ENCODE assay signal across 8 cellular contexts in genomic region chr12:48681416-48681737, GRCh38. TPM values are rescaled to one million over a fixed set of nuclear protein-coding genes. Genes with fewer than 3 reads are reported as not detected.
DNase-seq lines count a peak whose midpoint lies in the region; ATAC-seq and TF ChIP-seq lines count a peak whose summit lies in the region.

No MANE protein-coding gene starts in this region.

- peaks cover 53% of the 10 kb centered on the region for H3K79me2 ChIP-seq in ACC112 (ENCODE audit: control insufficient read depth, insufficient read depth, low read length, unreplicated experiment)
- peaks cover 56% of the 10 kb centered on the region for H3K79me2 ChIP-seq in GM23248 (ENCODE audit: insufficient read depth)

- CTCF ChIA-PET in activated B cell treated with CpG ODN at 0.5 μM for 24 hours (lab: Charles Lee): no interaction called here

- no peaks in the 10 kb centered on the region for H3K27me3 Mint-ChIP-seq in activated B cell treated with CpG ODN at 0.5 μM for 24 hours

- peaks cover 19% of the 10 kb centered on the region for H3F3A ChIP-seq in GM23248 (ENCODE audit: insufficient read depth)

- POLR2A ChIA-PET in activated B cell treated with CpG ODN at 0.5 μM for 24 hours (lab: Charles Lee): interaction anchor here (1.0 to 2.1 kb wide), 8 partner anchors 9 to 584 kb away, joined by 3 to 19 read pairs (median 4); partner anchors contain the start of genes CCNT1 and SENP1

- H3K4me3 Mint-ChIP-seq in activated B cell treated with CpG ODN at 0.5 μM for 24 hours: peak overlapping the region; percentile 97

- in situ Hi-C loops in GM23248 (cut with MboI): no loop called here

- H3K36me3 Mint-ChIP-seq in activated B cell treated with CpG ODN at 0.5 μM for 24 hours (ENCODE audit: low read depth): peaks cover 47% of the 10 kb centered on the region

- peak overlapping the region; percentile 95 for H3K27ac Mint-ChIP-seq in activated B cell treated with CpG ODN at 0.5 μM for 24 hours

- H3K9me2 ChIP-seq in GM23248 (ENCODE audit: insufficient read depth): no peaks in the 10 kb centered on the region

- peaks cover 51% of the 10 kb centered on the region for H3K4me1 Mint-ChIP-seq in activated B cell treated with CpG ODN at 0.5 μM for 24 hours

- H3K4me3 ChIP-seq in ACC112 (ENCODE audit: low read depth, low read length) (peak overlapping the region; percentile 81), GM23248 (peak overlapping the region; percentile 90), psoas muscle (peak overlapping the region; percentile 82)

- peaks cover 17% of the 10 kb centered on the region for H3K36me3 ChIP-seq in ACC112 (ENCODE audit: insufficient read depth, low read length)
- H3K36me3 ChIP-seq in GM23248 (ENCODE audit: low read depth): peaks cover 13% of the 10 kb centered on the region
- peaks cover 2 to 39% of the 10 kb centered on the region in 2 donors for H3K36me3 ChIP-seq in psoas muscle (ENCODE audit: insufficient read depth in 1 of 2, low read depth in 1 of 2)

- intact Hi-C loops in activated B cell treated with CpG ODN at 0.5 μM for 24 hours (cut with micrococcal nuclease) (no loop called here), psoas muscle (cut with DNase I) (no loop called here)

- H3K9me3 Mint-ChIP-seq in activated B cell treated with CpG ODN at 0.5 μM for 24 hours: no peaks in the 10 kb centered on the region

- DNase-seq in GM23248: peak; percentile 59
- DNase-seq in activated B cell treated with CpG ODN at 0.5 μM for 24 hours: no peak
- DNase-seq in glomerular visceral epithelial cell (ENCODE audit: extremely low spot score): peak; percentile 18
- no peak for DNase-seq in psoas muscle
- no peak for DNase-seq in SK-N-DZ (ENCODE audit: low spot score)
- no peak for DNase-seq in NCI-H774 (lab: John Stamatoyannopoulos, UW)

- ATAC-seq in activated B cell treated with CpG ODN at 0.5 μM for 24 hours (ENCODE audit: low read depth) (no peak), psoas muscle (peak; percentile 7 to 37 (median 17)), GM19328 (IDR thresholded peaks at IDR 0.05; ENCODE audit: unreplicated experiment) (no peak)

- no peaks in the 10 kb centered on the region; the same call in 1 of the 2 replicates for H4K20me1 ChIP-seq in GM23248 (ENCODE audit: insufficient read depth)

- 1 to 3% methylated on average over 13 of the region's 13 CpGs for WGBS in GM23248 (ENCODE audit: low coverage in 1 of 2, low lambda C conversion rate in 2 of 2, missing lambda C conversion rate in 2 of 2), 2 experiments
- WGBS in psoas muscle, 3 donors: 0 to 2% (median 1%) methylated on average over 13 of the region's 13 CpGs

- H3K27ac ChIP-seq in ACC112 (ENCODE audit: low read depth, low read length) (no peak overlapping the region), GM23248 (peak overlapping the region; percentile 90), psoas muscle (peak overlapping the region; percentile 90)

- H3K4me2 ChIP-seq in GM23248 (ENCODE audit: unreplicated experiment): peak overlapping the region; percentile 93

- H3K4me1 ChIP-seq in ACC112 (ENCODE audit: control insufficient read depth, insufficient read depth, low read length, unreplicated experiment): peaks cover 33% of the 10 kb centered on the region
- peaks cover 36% of the 10 kb centered on the region for H3K4me1 ChIP-seq in GM23248 (ENCODE audit: insufficient read depth)
- peaks cover 43% of the 10 kb centered on the region for H3K4me1 ChIP-seq in psoas muscle

- peak overlapping the region; percentile 86 for H2AFZ ChIP-seq in ACC112 (ENCODE audit: low read length, unreplicated experiment)
- peak overlapping the region; percentile 98 for H2AFZ ChIP-seq in GM23248

- H3K27me3 ChIP-seq in ACC112 (ENCODE audit: insufficient read depth, low read length) (no peaks in the 10 kb centered on the region), GM23248 (replicated peaks; ENCODE audit: insufficient read depth) (no peaks in the 10 kb centered on the region), psoas muscle (ENCODE audit: insufficient read depth in 3 of 3, low read length in 2 of 3) (no peaks in the 10 kb centered on the region)

- peak overlapping the region; percentile 95 for H3K9ac ChIP-seq in GM23248

- no peak for TF ChIP-seq CTCF in activated B cell treated with CpG ODN at 0.5 μM for 24 hours (IDR thresholded peaks at IDR 0.05)
- TF ChIP-seq CTCF in psoas muscle (IDR thresholded peaks at IDR 0.05): no peak

- H3K9me3 ChIP-seq in GM23248 (ENCODE audit: low read depth) (no peaks in the 10 kb centered on the region), psoas muscle (no peaks in the 10 kb centered on the region)

RNA-seq across cellular contexts. Expression of gene KANSL2, which starts 0.7 kb away (rescaled TPM):
- total RNA-seq in GM23248 (2014; rRNA removed; shearing (Covaris generic)): 25.7 and 44.4 TPM in 2 replicates
- 28.6 and 30.0 TPM in 2 replicates for polyA plus RNA-seq in GM23248 (2016; fragmentation: Nextera tagmentation; extraction: Ambion mirVana)
- total RNA-seq in activated B cell treated with CpG ODN at 0.5 μM for 24 hours: 52.4 and 59.5 TPM in 2 replicates
- 10 to 100 TPM; 30.7 to 59.4 (median 33.4) TPM for total RNA-seq in psoas muscle
- polyA plus RNA-seq in psoas muscle: 10 to 100 TPM; 34.1 to 88.1 (median 57.1) TPM
- polyA plus RNA-seq in SK-N-DZ (2014; cell fraction: cytosol; rRNA removed): 67.7 and 78.0 TPM in 2 replicates
- polyA plus RNA-seq in SK-N-DZ (2014; cell fraction: nucleus; rRNA removed): 75.0 and 87.4 TPM in 2 replicates

RNA-seq across cellular contexts. Expression of gene CCNT1, which starts 35.1 kb away (rescaled TPM):
- 19.3 and 71.6 TPM in 2 replicates for total RNA-seq in GM23248 (2014; rRNA removed; shearing (Covaris generic))
- polyA plus RNA-seq in GM23248 (2016; fragmentation: Nextera tagmentation; extraction: Ambion mirVana) (5.5 and 6.7 TPM in 2 replicates), psoas muscle (10 to 100 TPM in 1 of 3 donors, 1 to 10 TPM in 2; 5.2 to 17.0 (median 6.1) TPM)
- total RNA-seq in activated B cell treated with CpG ODN at 0.5 μM for 24 hours (48.9 and 49.6 TPM in 2 replicates), psoas muscle (10 to 100 TPM; 25.9 to 31.8 (median 28.7) TPM)
- 27.2 and 28.4 TPM in 2 replicates for polyA plus RNA-seq in SK-N-DZ (2014; cell fraction: cytosol; rRNA removed)
- 36.2 and 36.8 TPM in 2 replicates for polyA plus RNA-seq in SK-N-DZ (2014; cell fraction: nucleus; rRNA removed)

Comparison
In these comparisons a context has a peak if more than half of its experiments do, and no peak if none do; other contexts are left out.
1. DNase-seq: peak in GM23248 (single experiment) and glomerular visceral epithelial cell (single experiment); none in activated B cell treated with CpG ODN at 0.5 μM for 24 hours (single experiment), psoas muscle (0 of 2), SK-N-DZ (single experiment) and NCI-H774 (single experiment).
2. ATAC-seq: peak in psoas muscle (4 of 4); none in activated B cell treated with CpG ODN at 0.5 μM for 24 hours (single experiment) and GM19328 (single experiment).
3. Peak in every context shown above with its lines, with median percentiles within 50 percentile points of each other: H3K4me3 ChIP-seq.